9 cellular contexts compared by ENCODE assay signal in the genomic region with DNA sequence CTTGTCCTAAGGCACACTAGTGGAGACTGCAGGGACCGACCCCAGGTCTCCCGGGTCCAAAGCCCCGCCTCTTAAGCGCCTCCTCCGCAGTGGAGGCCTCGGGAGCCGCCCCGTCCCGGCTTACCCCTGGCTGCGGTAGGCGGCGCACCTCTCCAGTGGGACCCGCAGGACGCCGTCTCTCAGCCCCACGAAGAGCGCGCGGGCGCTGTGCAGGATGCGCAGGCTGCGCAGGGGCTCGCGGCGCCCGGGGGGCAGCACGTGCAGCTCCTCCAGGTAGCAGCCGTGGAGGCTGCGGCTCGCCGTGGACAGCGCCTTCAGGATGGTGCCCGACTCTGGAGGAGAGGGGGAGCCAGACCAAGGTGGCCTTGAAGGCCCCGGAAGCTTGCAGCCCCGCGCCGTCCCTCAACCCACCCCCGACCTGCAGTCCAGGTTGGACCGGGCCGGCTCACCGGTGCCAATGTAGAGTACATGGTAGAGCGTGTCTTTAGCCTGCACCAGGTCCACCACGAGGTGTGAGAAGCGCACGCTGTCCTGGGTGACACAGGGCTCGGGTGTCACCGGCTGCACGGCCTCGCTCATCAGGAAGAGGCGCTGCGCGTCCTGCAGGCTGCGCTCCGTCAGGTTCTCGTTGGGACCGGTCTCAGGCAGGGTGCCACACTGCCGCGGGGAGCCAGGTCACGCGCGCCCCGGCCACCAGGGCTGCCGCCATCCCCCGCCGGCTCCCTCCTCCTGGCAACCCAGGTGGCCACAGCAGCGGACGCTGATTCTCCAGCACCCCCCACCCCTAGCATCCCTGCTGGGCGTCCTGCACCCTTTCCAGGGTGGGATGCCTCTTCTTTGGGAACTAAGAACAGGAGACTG.
DNase-seq lines count a peak whose midpoint lies in the region; ATAC-seq and TF ChIP-seq lines count a peak whose summit lies in the region.
"Had no signal": no experiment of that assay in that cellular context is flagged by ENCODE, and none has a peak within 500 bp of the region (broad histone marks: within the 10 kb centered on the region; RNA-seq: fewer than 3 reads in every experiment).

No MANE protein-coding gene starts in this region.

- H4K20me1 ChIP-seq in GM23248 (ENCODE audit: insufficient read depth): no peaks in the 10 kb centered on the region

- H3K9me2 ChIP-seq in GM23248 (ENCODE audit: insufficient read depth): no peaks in the 10 kb centered on the region

- H3K4me1 ChIP-seq in GM23248 (ENCODE audit: insufficient read depth) (no peaks in the 10 kb centered on the region), left lung (peaks cover 0 to 6% of the 10 kb centered on the region in 2 donors)

- TF ChIP-seq CTCF in left lung (IDR thresholded peaks at IDR 0.05): no peak

- intact Hi-C loops in activated CD4-positive, alpha-beta memory T cell treated with anti-CD3 and anti-CD28 coated beads for 36 hours (cut with micrococcal nuclease): no loop called here
- intact Hi-C loops in left lung (cut with DNase I): no loop called here

- H3K27me3 Mint-ChIP-seq in activated CD4-positive, alpha-beta memory T cell treated with anti-CD3 and anti-CD28 coated beads for 36 hours: peaks cover 16% of the 10 kb centered on the region

- no peak overlapping the region for H3K4me2 ChIP-seq in GM23248 (ENCODE audit: unreplicated experiment)

- WGBS in GM23248 (ENCODE audit: low coverage in 1 of 2, low lambda C conversion rate in 2 of 2, missing lambda C conversion rate in 2 of 2), 2 experiments: 7% methylated on average over 53 to 68 of the region's 68 CpGs

- peaks cover 4% of the 10 kb centered on the region for H3K4me1 Mint-ChIP-seq in activated CD4-positive, alpha-beta memory T cell treated with anti-CD3 and anti-CD28 coated beads for 36 hours (ENCODE audit: low read depth)
- H3K4me1 Mint-ChIP-seq: brain had no signal

- H3K79me2 ChIP-seq in GM23248 (ENCODE audit: insufficient read depth): no peaks in the 10 kb centered on the region

- CTCF ChIA-PET in activated CD4-positive, alpha-beta memory T cell treated with anti-CD3 and anti-CD28 coated beads for 36 hours (lab: Charles Lee): interaction anchor here (0.6 to 1.7 kb wide), 3 partner anchors 14 to 106 kb away, joined by 4 to 5 read pairs (median 4); no protein-coding TSS in a partner anchor

- no peaks in the 10 kb centered on the region for H3F3A ChIP-seq in GM23248 (ENCODE audit: insufficient read depth)

- no peaks in the 10 kb centered on the region for H3K9me3 Mint-ChIP-seq in activated CD4-positive, alpha-beta memory T cell treated with anti-CD3 and anti-CD28 coated beads for 36 hours
- H3K9me3 Mint-ChIP-seq: brain had no signal

- H3K27ac ChIP-seq in GM23248 (no peak overlapping the region), left lung (no peak overlapping the region)

- H3K27me3 ChIP-seq in GM23248 (replicated peaks; ENCODE audit: insufficient read depth) (peaks cover 50% of the 10 kb centered on the region), left lung (peaks cover 16 to 52% of the 10 kb centered on the region in 2 donors)

- no peaks in the 10 kb centered on the region for H3K36me3 Mint-ChIP-seq in activated CD4-positive, alpha-beta memory T cell treated with anti-CD3 and anti-CD28 coated beads for 36 hours

- DNase-seq in DMS153 (lab: John Stamatoyannopoulos, UW) (peak; percentile 26), GM23248 (peak; percentile 8), left lung (no peak), HCEC 1CT (no peak), epidermal melanocyte (ENCODE audit: insufficient read length, low spot score) (no peak), NK-92 (lab: John Stamatoyannopoulos, UW; ENCODE audit: unreplicated experiment) (no peak)
- peak; percentile 54 for DNase-seq in activated CD4-positive, alpha-beta memory T cell treated with anti-CD3 and anti-CD28 coated beads for 36 hours

- H3K4me3 Mint-ChIP-seq in activated CD4-positive, alpha-beta memory T cell treated with anti-CD3 and anti-CD28 coated beads for 36 hours: no peak overlapping the region
- H3K4me3 Mint-ChIP-seq: brain had no signal

- H3K36me3 ChIP-seq in GM23248 (ENCODE audit: low read depth) (no peaks in the 10 kb centered on the region), left lung (no peaks in the 10 kb centered on the region)

- H3K27ac Mint-ChIP-seq in activated CD4-positive, alpha-beta memory T cell treated with anti-CD3 and anti-CD28 coated beads for 36 hours: no peak overlapping the region

- ATAC-seq in left lung (peak; percentile 30), GM21381 (IDR thresholded peaks at IDR 0.05; ENCODE audit: unreplicated experiment) (no peak)

- POLR2A ChIA-PET in activated CD4-positive, alpha-beta memory T cell treated with anti-CD3 and anti-CD28 coated beads for 36 hours (lab: Charles Lee): no interaction called here

- H3K9ac ChIP-seq in GM23248: no peak overlapping the region

- no peak overlapping the region for H3K4me3 ChIP-seq in GM23248
- no peak overlapping the region for H3K4me3 ChIP-seq in left lung

- H3K9me3 ChIP-seq in GM23248 (ENCODE audit: low read depth) (no peaks in the 10 kb centered on the region), left lung (no peaks in the 10 kb centered on the region)

- in situ Hi-C loops in GM23248 (cut with MboI): no loop called here

- H2AFZ ChIP-seq in GM23248: no peak overlapping the region

Comparison
In these comparisons a context has a peak if more than half of its experiments do, and no peak if none do; other contexts are left out.
1. DNase-seq: peak in DMS153 (single experiment), GM23248 (single experiment) and activated CD4-positive, alpha-beta memory T cell treated with anti-CD3 and anti-CD28 coated beads for 36 hours (single experiment); none in left lung (0 of 2), HCEC 1CT (single experiment), epidermal melanocyte (single experiment) and NK-92 (single experiment).